Comparison of ENCODE assay signal across 16 cellular contexts in the genomic region with DNA sequence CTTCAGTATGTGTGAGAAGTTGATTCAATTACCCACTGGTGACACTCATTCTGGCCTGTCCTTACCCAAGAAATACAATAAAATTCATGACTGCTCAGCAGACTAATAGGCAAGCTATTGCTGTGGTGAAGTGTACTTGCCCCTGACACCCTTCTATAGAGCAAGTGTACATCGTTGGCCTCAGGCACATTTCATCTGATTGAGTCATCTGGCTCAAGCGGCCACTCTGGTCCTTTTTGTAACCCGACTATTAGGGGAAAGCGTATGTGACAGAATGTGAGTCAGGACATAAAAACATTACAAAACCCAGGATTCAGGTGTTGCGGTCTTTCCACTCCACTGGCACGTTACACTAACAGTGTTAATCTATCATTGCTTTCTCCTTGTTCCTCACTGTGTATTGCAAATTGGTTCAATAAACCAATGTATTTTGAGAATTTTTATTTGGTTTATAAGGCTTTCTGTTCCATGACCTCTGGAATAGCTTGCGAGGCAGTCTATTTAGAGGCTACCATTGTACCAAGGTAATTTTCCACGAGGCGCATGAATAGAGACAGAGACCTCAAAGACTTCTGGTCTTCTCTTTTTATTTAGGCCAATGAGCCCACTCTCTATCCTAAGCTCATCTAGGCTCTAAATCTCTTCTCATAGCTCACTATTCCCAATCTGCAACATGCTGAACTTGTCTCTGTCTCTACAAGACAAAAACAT. TPM values are rescaled to one million over a fixed set of nuclear protein-coding genes. Genes with fewer than 3 reads are reported as not detected.
DNase-seq lines count a peak whose midpoint lies in the region; ATAC-seq and TF ChIP-seq lines count a peak whose summit lies in the region.
"Had no signal": no experiment of that assay in that cellular context is flagged by ENCODE, and none has a peak within 500 bp of the region (broad histone marks: within the 10 kb centered on the region; RNA-seq: fewer than 3 reads in every experiment).

No MANE protein-coding gene starts in this region.

- no peak overlapping the region for H3K27ac ChIP-seq in SK-N-SH (ENCODE audit: low read depth in 2 of 2, low read length in 1 of 2)
- H3K27ac ChIP-seq: 22Rv1, KMS-11, left ventricle myocardium inferior, VCaP had no signal

- no peaks in the 10 kb centered on the region for H3K4me1 Mint-ChIP-seq in activated CD4-positive, alpha-beta T cell treated with anti-CD3 and anti-CD28 coated beads, Interleukin-2, amount 10 ng/mL, durations not matched to agents 24 days and 14 days
- H3K4me1 Mint-ChIP-seq in effector memory CD8-positive, alpha-beta T cell (ENCODE audit: low read depth in 2 of 2) = no peaks in the 10 kb centered on the region
- H3K4me1 Mint-ChIP-seq: central memory CD8-positive, alpha-beta T cell had no signal

- peaks cover 8% of the 10 kb centered on the region for H3K27me3 Mint-ChIP-seq in activated CD4-positive, alpha-beta T cell treated with anti-CD3 and anti-CD28 coated beads, Interleukin-2, amount 10 ng/mL, durations not matched to agents 24 days and 14 days
- H3K27me3 Mint-ChIP-seq in effector memory CD8-positive, alpha-beta T cell = no peaks in the 10 kb centered on the region
- H3K27me3 Mint-ChIP-seq: central memory CD8-positive, alpha-beta T cell had no signal

- H2AFZ ChIP-seq in SK-N-SH (ENCODE audit: low read depth) = no peak overlapping the region

- no peaks in the 10 kb centered on the region for H4K20me1 ChIP-seq in SK-N-SH (ENCODE audit: insufficient read depth)

- ATAC-seq in effector memory CD8-positive, alpha-beta T cell (replicated peaks) = no peak

- H3K4me1 ChIP-seq in SK-N-SH (ENCODE audit: control insufficient read depth in 1 of 2, insufficient read depth in 2 of 2, low read depth in 1 of 2, low read length in 1 of 2) = no peaks in the 10 kb centered on the region; a peak in 1 of 4 replicates
- H3K4me1 ChIP-seq: left ventricle myocardium inferior had no signal

- no peak overlapping the region for H3K9ac ChIP-seq in SK-N-SH
- H3K9ac ChIP-seq: KMS-11 had no signal

- H3K4me2 ChIP-seq in SK-N-SH = no peak overlapping the region
- H3K4me2 ChIP-seq: KMS-11 had no signal

- no peaks in the 10 kb centered on the region for H3K79me2 ChIP-seq in SK-N-SH (ENCODE audit: insufficient read depth)

- TF ChIP-seq CTCF in SK-N-SH (IDR thresholded peaks at IDR 0.05) (no peak), fibroblast of pulmonary artery (IDR thresholded peaks at IDR 0.05; ENCODE audit: low read length, missing control alignments) (no peak)

- no peaks in the 10 kb centered on the region for H3K9me2 ChIP-seq in SK-N-SH

- CTCF ChIA-PET in SK-N-SH (lab: Yijun Ruan, JAX) = interaction anchor here (1.2 kb wide), 1 partner anchor 49 kb away, joined by 4 read pairs; no protein-coding TSS in a partner anchor

- H3K4me3 Mint-ChIP-seq in activated CD4-positive, alpha-beta T cell treated with anti-CD3 and anti-CD28 coated beads, Interleukin-2, amount 10 ng/mL, durations not matched to agents 24 days and 14 days = no peak overlapping the region
- no peak overlapping the region for H3K4me3 Mint-ChIP-seq in effector memory CD8-positive, alpha-beta T cell
- H3K4me3 Mint-ChIP-seq: central memory CD8-positive, alpha-beta T cell had no signal

- no peak overlapping the region for H3K27ac Mint-ChIP-seq in activated CD4-positive, alpha-beta T cell treated with anti-CD3 and anti-CD28 coated beads, Interleukin-2, amount 10 ng/mL, durations not matched to agents 24 days and 14 days
- H3K27ac Mint-ChIP-seq in effector memory CD8-positive, alpha-beta T cell = no peak overlapping the region

- peak; percentile 34 for DNase-seq in activated CD4-positive, alpha-beta T cell treated with anti-CD3 and anti-CD28 coated beads, Interleukin-2, amount 10 ng/mL, durations not matched to agents 24 days and 14 days
- no peak for DNase-seq in activated CD4-positive, alpha-beta T cell treated with anti-CD3 and anti-CD28 coated beads, Interleukin-2, amount 50 U/mL, for 48 hours
- DNase-seq in SK-N-SH (no peak), fibroblast of pulmonary artery (ENCODE audit: low read depth) (peak; percentile 47), H7 (no peak), NCI-H2171 treated with DMSO at 0.1 percent for 48 hours (lab: John Stamatoyannopoulos, UW) (no peak), HT-29 (ENCODE audit: low spot score) (no peak)
- no peak for DNase-seq in effector memory CD8-positive, alpha-beta T cell
- DNase-seq: left ventricle myocardium inferior; NCI-H2107; occipital lobe; stimulated activated naive CD4-positive, alpha-beta T cell treated with Interleukin-2 at 50 U/mL for 16 hours had no signal

- H3K36me3 Mint-ChIP-seq in activated CD4-positive, alpha-beta T cell treated with anti-CD3 and anti-CD28 coated beads, Interleukin-2, amount 10 ng/mL, durations not matched to agents 24 days and 14 days (ENCODE audit: low read depth) = no peaks in the 10 kb centered on the region
- H3K36me3 Mint-ChIP-seq in effector memory CD8-positive, alpha-beta T cell (ENCODE audit: insufficient read depth) = no peaks in the 10 kb centered on the region

- POLR2A ChIA-PET in SK-N-SH (lab: Yijun Ruan, JAX) = no interaction called here

- H3K36me3 ChIP-seq in SK-N-SH (replicated peaks in 1 of 2; ENCODE audit: control insufficient read depth in 1 of 2, insufficient read depth in 2 of 2, low read length in 1 of 2) (peaks cover 24 to 51% of the 10 kb centered on the region in 2 experiments), H7 (replicated peaks; ENCODE audit: control insufficient read depth, insufficient read depth, low read length) (no peaks in the 10 kb centered on the region)

- intact Hi-C loops in activated CD4-positive, alpha-beta T cell treated with anti-CD3 and anti-CD28 coated beads, Interleukin-2, amount 10 ng/mL, durations not matched to agents 24 days and 14 days (cut with micrococcal nuclease) = no loop called here

- H3K9me3 Mint-ChIP-seq in activated CD4-positive, alpha-beta T cell treated with anti-CD3 and anti-CD28 coated beads, Interleukin-2, amount 10 ng/mL, durations not matched to agents 24 days and 14 days = no peaks in the 10 kb centered on the region
- H3K9me3 Mint-ChIP-seq in effector memory CD8-positive, alpha-beta T cell = no peaks in the 10 kb centered on the region
- H3K9me3 Mint-ChIP-seq: central memory CD8-positive, alpha-beta T cell had no signal

- TF ChIP-seq RAD21 in SK-N-SH (IDR thresholded peaks at IDR 0.05; ENCODE audit: low read length) = no peak

- no peaks in the 10 kb centered on the region for H3K27me3 ChIP-seq in SK-N-SH (ENCODE audit: insufficient read depth)
- no peaks in the 10 kb centered on the region for H3K27me3 ChIP-seq in H7 (ENCODE audit: control insufficient read depth, insufficient read depth, low read length)

- WGBS in SK-N-SH (ENCODE audit: low lambda C conversion rate) = 70% methylated on average over 9 of the region's 9 CpGs

- H3K4me3 ChIP-seq in SK-N-SH (ENCODE audit: low read depth in 2 of 2, low read length in 1 of 2) (no peak overlapping the region), fibroblast of pulmonary artery (replicated peaks; ENCODE audit: low read depth, low read length) (no peak overlapping the region), H7 (ENCODE audit: insufficient read depth, low read depth, low read length) (no peak overlapping the region)
- H3K4me3 ChIP-seq: left ventricle myocardium inferior had no signal

- H3K9me3 ChIP-seq in SK-N-SH = no peaks in the 10 kb centered on the region
- H3K9me3 ChIP-seq: left ventricle myocardium inferior had no signal

- H3F3A ChIP-seq in SK-N-SH (replicated peaks; ENCODE audit: insufficient read depth) = peaks cover 11% of the 10 kb centered on the region

- no peak for TF ChIP-seq EP300 in SK-N-SH (IDR thresholded peaks at IDR 0.05; ENCODE audit: borderline replicate concordance in 1 of 2, low read depth in 1 of 2, low read length in 1 of 2)

TF ChIP-seq in SK-N-SH, 30 proteins besides CTCF, POLR2A, EP300 and RAD21:
- TF ChIP-seq, protein P1, sequence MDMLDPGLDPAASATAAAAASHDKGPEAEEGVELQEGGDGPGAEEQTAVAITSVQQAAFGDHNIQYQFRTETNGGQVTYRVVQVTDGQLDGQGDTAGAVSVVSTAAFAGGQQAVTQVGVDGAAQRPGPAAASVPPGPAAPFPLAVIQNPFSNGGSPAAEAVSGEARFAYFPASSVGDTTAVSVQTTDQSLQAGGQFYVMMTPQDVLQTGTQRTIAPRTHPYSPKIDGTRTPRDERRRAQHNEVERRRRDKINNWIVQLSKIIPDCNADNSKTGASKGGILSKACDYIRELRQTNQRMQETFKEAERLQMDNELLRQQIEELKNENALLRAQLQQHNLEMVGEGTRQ (IDR thresholded peaks at IDR 0.05; ENCODE audit: borderline replicate concordance, low read depth, low read length) = no peak
- peak; percentile 40; the same call in 1 of the 2 replicates for TF ChIP-seq FOSL2 (IDR thresholded peaks at IDR 0.05; ENCODE audit: borderline replicate concordance, low read depth)

RNA-seq across cellular contexts. Expression of a gene that starts 10.2 kb away (rescaled TPM):
- total RNA-seq in activated CD4-positive, alpha-beta T cell treated with anti-CD3 and anti-CD28 coated beads, Interleukin-2, amount 10 ng/mL, durations not matched to agents 24 days and 14 days = 10.5 and 11.0 TPM in 2 replicates
- 9.1 and 11.9 TPM in 2 replicates for polyA plus RNA-seq in SK-N-SH (2012; rRNA removed)
- 6.6 and 7.2 TPM in 2 replicates for polyA plus RNA-seq in SK-N-SH (2012; cell fraction: cytosol; rRNA removed)
- 25.0 and 30.7 TPM in 2 replicates for polyA plus RNA-seq in SK-N-SH (2012; cell fraction: nucleus; rRNA removed)
- total RNA-seq in H7 (2014; rRNA removed; shearing (Covaris generic)) = 5.7 and 14.9 TPM in 2 replicates
- 7.0 and 9.7 TPM in 2 replicates for total RNA-seq in HT-29 (2014; rRNA removed; shearing (Covaris generic))

Comparison
In these comparisons a context has a peak if more than half of its experiments do, and no peak if none do; other contexts are left out.
1. DNase-seq: peak in activated CD4-positive, alpha-beta T cell treated with anti-CD3 and anti-CD28 coated beads, Interleukin-2, amount 10 ng/mL, durations not matched to agents 24 days and 14 days (single experiment) and fibroblast of pulmonary artery (single experiment); none in activated CD4-positive, alpha-beta T cell treated with anti-CD3 and anti-CD28 coated beads, Interleukin-2, amount 50 U/mL, for 48 hours (0 of 2), SK-N-SH (single experiment), H7 (single experiment), effector memory CD8-positive, alpha-beta T cell (0 of 3), NCI-H2171 treated with DMSO at 0.1 percent for 48 hours (single experiment) and HT-29 (single experiment).